Comparison of ENCODE assay signal across 8 cellular contexts in genomic region chr7:100865971-100866720, GRCh38. TPM values are rescaled to one million over a fixed set of nuclear protein-coding genes. Genes with fewer than 3 reads are reported as not detected.
DNase-seq lines count a peak whose midpoint lies in the region; ATAC-seq and TF ChIP-seq lines count a peak whose summit lies in the region.

No MANE protein-coding gene starts in this region.

- H3K79me2 ChIP-seq in DND-41 (ENCODE audit: insufficient read depth, low read length): peaks cover 39% of the 10 kb centered on the region

- H3K36me3 ChIP-seq in DND-41 (ENCODE audit: insufficient read depth, low read length) (peaks cover 41% of the 10 kb centered on the region), body of pancreas (replicated peaks in 1 of 2; ENCODE audit: insufficient read depth in 1 of 2, low read depth in 2 of 2) (no peaks in the 10 kb centered on the region), lung (ENCODE audit: control insufficient read depth in 2 of 2, insufficient read depth in 2 of 2, low read length in 2 of 2) (peaks cover 0 to 22% of the 10 kb centered on the region in 2 donors), testis (ENCODE audit: low read depth, missing control alignments) (no peaks in the 10 kb centered on the region)

- no peaks in the 10 kb centered on the region for H3K9me3 ChIP-seq in DND-41 (ENCODE audit: insufficient read depth, low read length, severe bottlenecking)
- H3K9me3 ChIP-seq in body of pancreas: no peaks in the 10 kb centered on the region
- H3K9me3 ChIP-seq in lung (ENCODE audit: control insufficient read depth in 2 of 2, insufficient read depth in 1 of 2, low read length in 1 of 2): no peaks in the 10 kb centered on the region
- H3K9me3 ChIP-seq in testis: no peaks in the 10 kb centered on the region

- TF ChIP-seq CTCF in DND-41 (IDR thresholded peaks at IDR 0.05; ENCODE audit: borderline replicate concordance, extremely low read depth, low read length, poor library complexity, severe bottlenecking): no peak
- TF ChIP-seq CTCF in body of pancreas (IDR thresholded peaks at IDR 0.05): no peak
- no peak for TF ChIP-seq CTCF in lung (IDR thresholded peaks at IDR 0.05; ENCODE audit: control extremely low read depth, extremely low read depth)
- TF ChIP-seq CTCF in testis (IDR thresholded peaks at IDR 0.05): no peak

- ATAC-seq in DND-41 (ENCODE audit: insufficient read depth, low read depth) (no peak), body of pancreas (no peak), lung (ENCODE audit: insufficient read depth, low FRiP score) (peak; percentile 43)

- H3K27ac ChIP-seq in DND-41 (ENCODE audit: low read length) (peak overlapping the region; percentile 96), body of pancreas (peak overlapping the region; percentile 92 to 96 (median 94)), lung (ENCODE audit: low read depth in 1 of 2, low read length in 1 of 2) (peak overlapping the region in 1 of 2 donors; percentile 72), testis (peak overlapping the region; percentile 94 to 98)

- DNase-seq in DND-41: no peak
- DNase-seq in NCI-H446 (lab: John Stamatoyannopoulos, UW): peak; percentile 47 to 89
- DNase-seq in body of pancreas: peak; percentile 69 to 88 (median 81)
- DNase-seq in lung (ENCODE audit: low spot score): peak; percentile 84
- DNase-seq in testis: peak; percentile 87
- DNase-seq in DMS79 treated with DMSO at 0.1 percent for 48 hours (lab: John Stamatoyannopoulos, UW): no peak
- DNase-seq in NCI-H1930 (lab: John Stamatoyannopoulos, UW): no peak
- no peak for DNase-seq in RPMI8226

- H3K4me2 ChIP-seq in DND-41 (ENCODE audit: insufficient read depth, low read length): peak overlapping the region; percentile 89

- peak overlapping the region in 1 of 2 experiments; percentile 88; a peak in 2 of 4 replicates for H3K4me3 ChIP-seq in DND-41 (ENCODE audit: low read depth in 1 of 2, low read length in 2 of 2)
- no peak overlapping the region for H3K4me3 ChIP-seq in body of pancreas
- peak overlapping the region; percentile 25 for H3K4me3 ChIP-seq in lung
- H3K4me3 ChIP-seq in testis: peak overlapping the region in 1 of 2 donors; percentile 17

- peak overlapping the region; percentile 74 for H2AFZ ChIP-seq in DND-41 (ENCODE audit: low read depth, low read length)

- H3K4me1 ChIP-seq in DND-41 (ENCODE audit: insufficient read depth, low read length): peaks cover 26% of the 10 kb centered on the region
- peaks cover 41% of the 10 kb centered on the region for H3K4me1 ChIP-seq in body of pancreas
- H3K4me1 ChIP-seq in lung (ENCODE audit: control insufficient read depth in 2 of 2, insufficient read depth in 2 of 2, low read length in 2 of 2): peaks cover 0 to 7% of the 10 kb centered on the region in 2 donors
- H3K4me1 ChIP-seq in testis: peaks cover 25% of the 10 kb centered on the region

- 51 to 63% methylated on average over 26 to 42 of the region's 44 CpGs for WGBS in body of pancreas, 2 donors
- WGBS in lung, 2 donors: 29% methylated on average over 35 to 44 of the region's 44 CpGs
- 47 to 100% methylated on average over 8 to 41 of the region's 44 CpGs for WGBS in testis, 2 donors

- H3K9ac ChIP-seq in DND-41 (ENCODE audit: low read depth, low read length): peak overlapping the region; percentile 99

- H4K20me1 ChIP-seq in DND-41 (ENCODE audit: insufficient read depth, low read length): 0 out of 2 replicates have a peak, but pooled peaks cover under 1% of the 10 kb centered on the region

- TF ChIP-seq POLR2A in body of pancreas (IDR thresholded peaks at IDR 0.05): no peak
- no peak for TF ChIP-seq POLR2A in testis (IDR thresholded peaks at IDR 0.05)

- intact Hi-C loops in body of pancreas (cut with DNase I): no loop called here
- intact Hi-C loops in testis (cut with DNase I; ENCODE audit: low total_unique reads): no loop called here

- H3K27me3 ChIP-seq in DND-41 (ENCODE audit: insufficient read depth, low read length, poor library complexity): no peaks in the 10 kb centered on the region
- H3K27me3 ChIP-seq in body of pancreas: no peaks in the 10 kb centered on the region
- H3K27me3 ChIP-seq in lung (ENCODE audit: control insufficient read depth, insufficient read depth): no peaks in the 10 kb centered on the region
- H3K27me3 ChIP-seq in testis: no peaks in the 10 kb centered on the region

RNA-seq across cellular contexts. Expression of gene TRIP6, which starts 1.0 kb away (rescaled TPM):
- 10 to 100 TPM; 34.9 to 43.6 TPM for total RNA-seq in body of pancreas
- total RNA-seq in lung: 10 to 100 TPM; 43.5 to 81.8 TPM
- 10 to 100 TPM; 41.4 to 61.2 TPM for polyA plus RNA-seq in lung
- 10 to 100 TPM; 46.8 to 99.6 TPM for total RNA-seq in testis
- 49.8 TPM for polyA plus RNA-seq in testis (ENCODE audit: insufficient read depth, low read depth, low replicate concordance)

RNA-seq across cellular contexts. Expression of gene SRRT, which starts 8.8 kb away (rescaled TPM):
- total RNA-seq in body of pancreas (10 to 100 TPM; 54.7 to 60.7 TPM), lung (100 to 1,000 TPM in 1 of 2 donors, 10 to 100 TPM in 1; 58.5 to 120 TPM), testis (100 to 1,000 TPM; 255 to 291 TPM)
- polyA plus RNA-seq in lung (10 to 100 TPM; 76.1 to 79.8 TPM), testis (ENCODE audit: insufficient read depth, low read depth, low replicate concordance) (389 TPM)

RNA-seq across cellular contexts. Expression of gene SLC12A9, which starts 13.6 kb away (rescaled TPM):
- total RNA-seq in body of pancreas: 10 to 100 TPM; 12.7 to 38.9 TPM
- total RNA-seq in lung: 10 to 100 TPM; 28.5 to 49.1 TPM
- polyA plus RNA-seq in lung: 10 to 100 TPM; 29.2 to 52.6 TPM
- total RNA-seq in testis: 10 to 100 TPM; 13.8 to 18.9 TPM
- polyA plus RNA-seq in testis (ENCODE audit: insufficient read depth, low read depth, low replicate concordance): 12.8 TPM

RNA-seq across cellular contexts. Expression of gene UFSP1, which starts 23.4 kb away (rescaled TPM):
- total RNA-seq in body of pancreas: 1 to 10 TPM; 6.2 to 7.9 TPM
- 1 to 10 TPM; 1.5 to 5.8 TPM for total RNA-seq in lung
- polyA plus RNA-seq in lung: 1 to 10 TPM; 5.2 to 6.2 TPM
- total RNA-seq in testis: 1 to 10 TPM; 3.0 to 4.2 TPM
- 1.3 TPM for polyA plus RNA-seq in testis (ENCODE audit: insufficient read depth, low read depth, low replicate concordance)

RNA-seq across cellular contexts. Expression of gene ACHE, which starts 29.5 kb away (rescaled TPM):
- 1 to 10 TPM; 6.2 to 7.3 TPM for total RNA-seq in body of pancreas
- total RNA-seq in lung: 1 to 10 TPM; 7.2 to 8.2 TPM
- polyA plus RNA-seq in lung: 1 to 10 TPM; 2.6 to 6.2 TPM
- 10 to 100 TPM in 1 of 2 donors, 1 to 10 TPM in 1; 9.8 to 10.5 TPM for total RNA-seq in testis
- polyA plus RNA-seq in testis (ENCODE audit: insufficient read depth, low read depth, low replicate concordance): 5.1 TPM

Comparison
In these comparisons a context has a peak if more than half of its experiments do, and no peak if none do; other contexts are left out.
1. DNase-seq: peak in NCI-H446 (2 of 2), body of pancreas (4 of 4), lung (single experiment) and testis (single experiment); none in DND-41 (single experiment), DMS79 treated with DMSO at 0.1 percent for 48 hours (single experiment), NCI-H1930 (0 of 2) and RPMI8226 (single experiment).